ENCODE assay signal across 1 cellular context in genomic region chr13:49502954-49503353, GRCh38.
TF ChIP-seq lines count a peak whose summit lies in the region.

No MANE protein-coding gene starts in this region.

TF ChIP-seq in HepG2, 621 proteins besides CTCF, POLR2A, EP300 and RAD21:
- no peak for TF ChIP-seq ZNF550 (CRISPR knock-in tag; IDR thresholded peaks at IDR 0.05; ENCODE audit: borderline replicate concordance)
- no peak for TF ChIP-seq NCOA1 (CRISPR knock-in tag; IDR thresholded peaks at IDR 0.05)
- TF ChIP-seq ELK4 (CRISPR knock-in tag; IDR thresholded peaks at IDR 0.05; ENCODE audit: borderline replicate concordance), result no peak
- TF ChIP-seq ZNF432 (CRISPR knock-in tag; IDR thresholded peaks at IDR 0.05; ENCODE audit: borderline replicate concordance), result no peak
- TF ChIP-seq KLF9 (CRISPR knock-in tag; IDR thresholded peaks at IDR 0.05; ENCODE audit: low read depth), result no peak
- no peak for TF ChIP-seq ZNF766 (CRISPR knock-in tag; IDR thresholded peaks at IDR 0.05; ENCODE audit: borderline replicate concordance)
- no peak for TF ChIP-seq RXRA (CRISPR knock-in tag; IDR thresholded peaks at IDR 0.05)
- TF ChIP-seq NBN (conservative IDR thresholded peaks at IDR 0.05), result no peak
- TF ChIP-seq ZNF878 (CRISPR knock-in tag; IDR thresholded peaks at IDR 0.05), result no peak
- TF ChIP-seq ZNF546 (CRISPR knock-in tag; conservative IDR thresholded peaks at IDR 0.05), result no peak
- no peak for TF ChIP-seq THAP8 (CRISPR knock-in tag; IDR thresholded peaks at IDR 0.05; ENCODE audit: borderline replicate concordance)
- TF ChIP-seq ZBTB38 (CRISPR knock-in tag; IDR thresholded peaks at IDR 0.05), result no peak
